ENCODE assay signal across 1 cellular context in genomic region chr6:11460837-11461661, GRCh38.
A peak's percentile ranks its signal among the peaks of the same experiment; 100 is the strongest.
TF ChIP-seq lines count a peak whose summit lies in the region.

No MANE protein-coding gene starts in this region.

TF ChIP-seq in GM12878, 131 proteins besides CTCF, POLR2A, EP300 and RAD21 (continued from another document and continues in another):
- TF ChIP-seq EZH2 (IDR thresholded peaks at IDR 0.05; ENCODE audit: borderline replicate concordance, control insufficient read depth, low read depth, low read length) (no peak), NFXL1 (IDR thresholded peaks at IDR 0.05; ENCODE audit: borderline replicate concordance) (no peak), CHD1 (IDR thresholded peaks at IDR 0.05; ENCODE audit: low read depth, low read length) (no peak), HDGF (IDR thresholded peaks at IDR 0.05) (no peak), CBX5 (IDR thresholded peaks at IDR 0.05; ENCODE audit: low read depth) (peak; percentile 69; the same call in 1 of the 2 replicates), ZNF687 (IDR thresholded peaks at IDR 0.05) (peak; percentile 87), EED (IDR thresholded peaks at IDR 0.05; ENCODE audit: low read depth) (peak; percentile 47; the same call in 1 of the 2 replicates), BCL11A (IDR thresholded peaks at IDR 0.05; ENCODE audit: low read depth, low read length) (peak; percentile 43; the same call in 1 of the 2 replicates), PAX8 (IDR thresholded peaks at IDR 0.05) (no peak), FOS (IDR thresholded peaks at IDR 0.05; ENCODE audit: borderline replicate concordance, extremely low read depth, insufficient read length) (no peak), ZNF384 (IDR thresholded peaks at IDR 0.05; ENCODE audit: borderline replicate concordance, low read depth, low read length) (0 out of 2 replicates have a peak, but pooled peaks have one; percentile 14), MYB (IDR thresholded peaks at IDR 0.05; ENCODE audit: borderline replicate concordance, low read depth, low read length) (peak; percentile 28; the same call in 1 of the 2 replicates), PKNOX1 (IDR thresholded peaks at IDR 0.05) (peak; percentile 28), ESRRA (IDR thresholded peaks at IDR 0.05; ENCODE audit: low read length) (no peak), MXI1 (IDR thresholded peaks at IDR 0.05; ENCODE audit: low read depth, low read length) (no peak), ZNF274 (IDR thresholded peaks at IDR 0.05; ENCODE audit: insufficient read depth, insufficient read length) (no peak), NR2F1 (conservative IDR thresholded peaks at IDR 0.05) (peak; percentile 95), BMI1 (IDR thresholded peaks at IDR 0.05; ENCODE audit: borderline replicate concordance) (no peak), TAF1 (IDR thresholded peaks at IDR 0.05; ENCODE audit: borderline replicate concordance, low read depth, low read length) (no peak), TCF7 (IDR thresholded peaks at IDR 0.05; ENCODE audit: borderline replicate concordance) (no peak), SREBF2 (IDR thresholded peaks at IDR 0.05; ENCODE audit: low read length) (no peak), SUZ12 (IDR thresholded peaks at IDR 0.05; ENCODE audit: unreplicated experiment) (no peak), CHD2 (IDR thresholded peaks at IDR 0.05; ENCODE audit: borderline replicate concordance, low read depth, low read length) (no peak; the same call in 1 of the 2 replicates), YY1 (IDR thresholded peaks at IDR 0.05; ENCODE audit: low read depth, low read length) (no peak), TARDBP (IDR thresholded peaks at IDR 0.05; ENCODE audit: borderline replicate concordance) (no peak), TCF12 (IDR thresholded peaks at IDR 0.05; ENCODE audit: low read depth, low read length) (peak; percentile 70)
- TF ChIP-seq, protein P1, sequence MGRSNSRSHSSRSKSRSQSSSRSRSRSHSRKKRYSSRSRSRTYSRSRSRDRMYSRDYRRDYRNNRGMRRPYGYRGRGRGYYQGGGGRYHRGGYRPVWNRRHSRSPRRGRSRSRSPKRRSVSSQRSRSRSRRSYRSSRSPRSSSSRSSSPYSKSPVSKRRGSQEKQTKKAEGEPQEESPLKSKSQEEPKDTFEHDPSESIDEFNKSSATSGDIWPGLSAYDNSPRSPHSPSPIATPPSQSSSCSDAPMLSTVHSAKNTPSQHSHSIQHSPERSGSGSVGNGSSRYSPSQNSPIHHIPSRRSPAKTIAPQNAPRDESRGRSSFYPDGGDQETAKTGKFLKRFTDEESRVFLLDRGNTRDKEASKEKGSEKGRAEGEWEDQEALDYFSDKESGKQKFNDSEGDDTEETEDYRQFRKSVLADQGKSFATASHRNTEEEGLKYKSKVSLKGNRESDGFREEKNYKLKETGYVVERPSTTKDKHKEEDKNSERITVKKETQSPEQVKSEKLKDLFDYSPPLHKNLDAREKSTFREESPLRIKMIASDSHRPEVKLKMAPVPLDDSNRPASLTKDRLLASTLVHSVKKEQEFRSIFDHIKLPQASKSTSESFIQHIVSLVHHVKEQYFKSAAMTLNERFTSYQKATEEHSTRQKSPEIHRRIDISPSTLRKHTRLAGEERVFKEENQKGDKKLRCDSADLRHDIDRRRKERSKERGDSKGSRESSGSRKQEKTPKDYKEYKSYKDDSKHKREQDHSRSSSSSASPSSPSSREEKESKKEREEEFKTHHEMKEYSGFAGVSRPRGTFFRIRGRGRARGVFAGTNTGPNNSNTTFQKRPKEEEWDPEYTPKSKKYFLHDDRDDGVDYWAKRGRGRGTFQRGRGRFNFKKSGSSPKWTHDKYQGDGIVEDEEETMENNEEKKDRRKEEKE (IDR thresholded peaks at IDR 0.05) = no peak
- TF ChIP-seq, protein P2, sequence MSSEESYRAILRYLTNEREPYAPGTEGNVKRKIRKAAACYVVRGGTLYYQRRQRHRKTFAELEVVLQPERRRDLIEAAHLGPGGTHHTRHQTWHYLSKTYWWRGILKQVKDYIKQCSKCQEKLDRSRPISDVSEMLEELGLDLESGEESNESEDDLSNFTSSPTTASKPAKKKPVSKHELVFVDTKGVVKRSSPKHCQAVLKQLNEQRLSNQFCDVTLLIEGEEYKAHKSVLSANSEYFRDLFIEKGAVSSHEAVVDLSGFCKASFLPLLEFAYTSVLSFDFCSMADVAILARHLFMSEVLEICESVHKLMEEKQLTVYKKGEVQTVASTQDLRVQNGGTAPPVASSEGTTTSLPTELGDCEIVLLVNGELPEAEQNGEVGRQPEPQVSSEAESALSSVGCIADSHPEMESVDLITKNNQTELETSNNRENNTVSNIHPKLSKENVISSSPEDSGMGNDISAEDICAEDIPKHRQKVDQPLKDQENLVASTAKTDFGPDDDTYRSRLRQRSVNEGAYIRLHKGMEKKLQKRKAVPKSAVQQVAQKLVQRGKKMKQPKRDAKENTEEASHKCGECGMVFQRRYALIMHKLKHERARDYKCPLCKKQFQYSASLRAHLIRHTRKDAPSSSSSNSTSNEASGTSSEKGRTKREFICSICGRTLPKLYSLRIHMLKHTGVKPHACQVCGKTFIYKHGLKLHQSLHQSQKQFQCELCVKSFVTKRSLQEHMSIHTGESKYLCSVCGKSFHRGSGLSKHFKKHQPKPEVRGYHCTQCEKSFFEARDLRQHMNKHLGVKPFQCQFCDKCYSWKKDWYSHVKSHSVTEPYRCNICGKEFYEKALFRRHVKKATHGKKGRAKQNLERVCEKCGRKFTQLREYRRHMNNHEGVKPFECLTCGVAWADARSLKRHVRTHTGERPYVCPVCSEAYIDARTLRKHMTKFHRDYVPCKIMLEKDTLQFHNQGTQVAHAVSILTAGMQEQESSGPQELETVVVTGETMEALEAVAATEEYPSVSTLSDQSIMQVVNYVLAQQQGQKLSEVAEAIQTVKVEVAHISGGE (CRISPR knock-in tag; IDR thresholded peaks at IDR 0.05) = no peak
- TF ChIP-seq, protein P3, sequence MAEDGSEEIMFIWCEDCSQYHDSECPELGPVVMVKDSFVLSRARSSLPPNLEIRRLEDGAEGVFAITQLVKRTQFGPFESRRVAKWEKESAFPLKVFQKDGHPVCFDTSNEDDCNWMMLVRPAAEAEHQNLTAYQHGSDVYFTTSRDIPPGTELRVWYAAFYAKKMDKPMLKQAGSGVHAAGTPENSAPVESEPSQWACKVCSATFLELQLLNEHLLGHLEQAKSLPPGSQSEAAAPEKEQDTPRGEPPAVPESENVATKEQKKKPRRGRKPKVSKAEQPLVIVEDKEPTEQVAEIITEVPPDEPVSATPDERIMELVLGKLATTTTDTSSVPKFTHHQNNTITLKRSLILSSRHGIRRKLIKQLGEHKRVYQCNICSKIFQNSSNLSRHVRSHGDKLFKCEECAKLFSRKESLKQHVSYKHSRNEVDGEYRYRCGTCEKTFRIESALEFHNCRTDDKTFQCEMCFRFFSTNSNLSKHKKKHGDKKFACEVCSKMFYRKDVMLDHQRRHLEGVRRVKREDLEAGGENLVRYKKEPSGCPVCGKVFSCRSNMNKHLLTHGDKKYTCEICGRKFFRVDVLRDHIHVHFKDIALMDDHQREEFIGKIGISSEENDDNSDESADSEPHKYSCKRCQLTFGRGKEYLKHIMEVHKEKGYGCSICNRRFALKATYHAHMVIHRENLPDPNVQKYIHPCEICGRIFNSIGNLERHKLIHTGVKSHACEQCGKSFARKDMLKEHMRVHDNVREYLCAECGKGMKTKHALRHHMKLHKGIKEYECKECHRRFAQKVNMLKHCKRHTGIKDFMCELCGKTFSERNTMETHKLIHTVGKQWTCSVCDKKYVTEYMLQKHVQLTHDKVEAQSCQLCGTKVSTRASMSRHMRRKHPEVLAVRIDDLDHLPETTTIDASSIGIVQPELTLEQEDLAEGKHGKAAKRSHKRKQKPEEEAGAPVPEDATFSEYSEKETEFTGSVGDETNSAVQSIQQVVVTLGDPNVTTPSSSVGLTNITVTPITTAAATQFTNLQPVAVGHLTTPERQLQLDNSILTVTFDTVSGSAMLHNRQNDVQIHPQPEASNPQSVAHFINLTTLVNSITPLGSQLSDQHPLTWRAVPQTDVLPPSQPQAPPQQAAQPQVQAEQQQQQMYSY (CRISPR knock-in tag; IDR thresholded peaks at IDR 0.05) = no peak
- TF ChIP-seq, protein P4, sequence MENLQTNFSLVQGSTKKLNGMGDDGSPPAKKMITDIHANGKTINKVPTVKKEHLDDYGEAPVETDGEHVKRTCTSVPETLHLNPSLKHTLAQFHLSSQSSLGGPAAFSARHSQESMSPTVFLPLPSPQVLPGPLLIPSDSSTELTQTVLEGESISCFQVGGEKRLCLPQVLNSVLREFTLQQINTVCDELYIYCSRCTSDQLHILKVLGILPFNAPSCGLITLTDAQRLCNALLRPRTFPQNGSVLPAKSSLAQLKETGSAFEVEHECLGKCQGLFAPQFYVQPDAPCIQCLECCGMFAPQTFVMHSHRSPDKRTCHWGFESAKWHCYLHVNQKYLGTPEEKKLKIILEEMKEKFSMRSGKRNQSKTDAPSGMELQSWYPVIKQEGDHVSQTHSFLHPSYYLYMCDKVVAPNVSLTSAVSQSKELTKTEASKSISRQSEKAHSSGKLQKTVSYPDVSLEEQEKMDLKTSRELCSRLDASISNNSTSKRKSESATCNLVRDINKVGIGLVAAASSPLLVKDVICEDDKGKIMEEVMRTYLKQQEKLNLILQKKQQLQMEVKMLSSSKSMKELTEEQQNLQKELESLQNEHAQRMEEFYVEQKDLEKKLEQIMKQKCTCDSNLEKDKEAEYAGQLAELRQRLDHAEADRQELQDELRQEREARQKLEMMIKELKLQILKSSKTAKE (IDR thresholded peaks at IDR 0.05; ENCODE audit: low read depth, poor library complexity, severe bottlenecking) = peak; percentile 78
- TF ChIP-seq, protein P5, sequence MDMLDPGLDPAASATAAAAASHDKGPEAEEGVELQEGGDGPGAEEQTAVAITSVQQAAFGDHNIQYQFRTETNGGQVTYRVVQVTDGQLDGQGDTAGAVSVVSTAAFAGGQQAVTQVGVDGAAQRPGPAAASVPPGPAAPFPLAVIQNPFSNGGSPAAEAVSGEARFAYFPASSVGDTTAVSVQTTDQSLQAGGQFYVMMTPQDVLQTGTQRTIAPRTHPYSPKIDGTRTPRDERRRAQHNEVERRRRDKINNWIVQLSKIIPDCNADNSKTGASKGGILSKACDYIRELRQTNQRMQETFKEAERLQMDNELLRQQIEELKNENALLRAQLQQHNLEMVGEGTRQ (IDR thresholded peaks at IDR 0.05; ENCODE audit: borderline replicate concordance, low read depth, low read length) = no peak
- TF ChIP-seq, protein P6, sequence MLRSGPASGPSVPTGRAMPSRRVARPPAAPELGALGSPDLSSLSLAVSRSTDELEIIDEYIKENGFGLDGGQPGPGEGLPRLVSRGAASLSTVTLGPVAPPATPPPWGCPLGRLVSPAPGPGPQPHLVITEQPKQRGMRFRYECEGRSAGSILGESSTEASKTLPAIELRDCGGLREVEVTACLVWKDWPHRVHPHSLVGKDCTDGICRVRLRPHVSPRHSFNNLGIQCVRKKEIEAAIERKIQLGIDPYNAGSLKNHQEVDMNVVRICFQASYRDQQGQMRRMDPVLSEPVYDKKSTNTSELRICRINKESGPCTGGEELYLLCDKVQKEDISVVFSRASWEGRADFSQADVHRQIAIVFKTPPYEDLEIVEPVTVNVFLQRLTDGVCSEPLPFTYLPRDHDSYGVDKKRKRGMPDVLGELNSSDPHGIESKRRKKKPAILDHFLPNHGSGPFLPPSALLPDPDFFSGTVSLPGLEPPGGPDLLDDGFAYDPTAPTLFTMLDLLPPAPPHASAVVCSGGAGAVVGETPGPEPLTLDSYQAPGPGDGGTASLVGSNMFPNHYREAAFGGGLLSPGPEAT (IDR thresholded peaks at IDR 0.05; ENCODE audit: low read depth) = peak; percentile 73
- TF ChIP-seq, protein P7, sequence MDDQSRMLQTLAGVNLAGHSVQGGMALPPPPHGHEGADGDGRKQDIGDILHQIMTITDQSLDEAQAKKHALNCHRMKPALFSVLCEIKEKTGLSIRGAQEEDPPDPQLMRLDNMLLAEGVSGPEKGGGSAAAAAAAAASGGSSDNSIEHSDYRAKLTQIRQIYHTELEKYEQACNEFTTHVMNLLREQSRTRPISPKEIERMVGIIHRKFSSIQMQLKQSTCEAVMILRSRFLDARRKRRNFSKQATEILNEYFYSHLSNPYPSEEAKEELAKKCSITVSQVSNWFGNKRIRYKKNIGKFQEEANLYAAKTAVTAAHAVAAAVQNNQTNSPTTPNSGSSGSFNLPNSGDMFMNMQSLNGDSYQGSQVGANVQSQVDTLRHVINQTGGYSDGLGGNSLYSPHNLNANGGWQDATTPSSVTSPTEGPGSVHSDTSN (IDR thresholded peaks at IDR 0.05; ENCODE audit: insufficient replicate concordance, low read depth, low read length) = no peak
